9 cellular contexts compared by ENCODE assay signal in the genomic region with DNA sequence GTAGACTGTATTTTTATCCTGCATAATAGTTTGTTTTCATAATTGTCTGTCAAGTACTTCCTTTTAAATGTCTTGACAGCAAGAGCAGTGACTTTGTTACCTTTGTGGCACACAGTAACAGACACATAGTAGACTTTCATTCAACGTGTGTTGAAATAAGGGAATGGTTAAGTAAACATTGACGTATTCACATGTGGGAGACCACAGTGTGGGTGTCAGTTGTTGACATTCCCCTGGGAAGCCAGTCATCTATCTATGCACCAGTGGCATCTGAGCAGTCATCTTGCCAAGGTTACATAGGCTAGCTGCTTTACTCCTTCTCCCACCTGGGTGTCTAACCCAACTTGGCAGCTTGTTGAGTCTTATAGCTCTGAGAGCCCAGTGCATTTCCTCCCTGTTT. TPM values are rescaled to one million over a fixed set of nuclear protein-coding genes. Genes with fewer than 3 reads are reported as not detected.
A peak's percentile ranks its signal among the peaks of the same experiment; 100 is the strongest.
DNase-seq lines count a peak whose midpoint lies in the region; ATAC-seq, FAIRE-seq and TF ChIP-seq lines count a peak whose summit lies in the region.
"Had no signal": no experiment of that assay in that cellular context is flagged by ENCODE, and none has a peak within 500 bp of the region (broad histone marks: within the 10 kb centered on the region; RNA-seq: fewer than 3 reads in every experiment).

No MANE protein-coding gene starts in this region.

- H3K4me3 Mint-ChIP-seq in activated T-helper 1 cell treated with anti-CD3 and anti-CD28 coated beads, Interleukin-12 subunit alpha, Interleukin-12 subunit beta, Interleukin-2, Interleukin-4 antibody, amounts not matched to agents 30 ng/mL and 10 ng/mL and 1 ng/mL, durations not matched to agents 14 hours and 24 hours and 36 hours: peak overlapping the region; percentile 96

- peak; percentile 9 for DNase-seq in CD1c-positive myeloid dendritic cell (ENCODE audit: extremely low spot score)
- DNase-seq in H4 (ENCODE audit: low spot score): peak; percentile 29
- no peak for DNase-seq in activated T-helper 1 cell treated with anti-CD3 and anti-CD28 coated beads, Interleukin-12 subunit alpha, Interleukin-12 subunit beta, Interleukin-2, Interleukin-4 antibody, amounts not matched to agents 30 ng/mL and 10 ng/mL and 1 ng/mL, durations not matched to agents 14 hours and 24 hours and 36 hours (ENCODE audit: low spot score)
- DNase-seq in HepG2 (ENCODE audit: low spot score): peak; percentile 91
- no peak for DNase-seq in BE2C
- no peak for DNase-seq in transverse colon
- DNase-seq: midbrain had no signal

- peak; percentile 75 for ATAC-seq in HepG2
- ATAC-seq in esophagus mucosa: no peak
- no peak for ATAC-seq in HG02885 (IDR thresholded peaks at IDR 0.05; ENCODE audit: poor library complexity, unreplicated experiment)

- no peak for TF ChIP-seq RAD21 in HepG2 (CRISPR knock-in tag; IDR thresholded peaks at IDR 0.05)

- H3K4me3 ChIP-seq in HepG2 (replicated peaks in 1 of 3; ENCODE audit: insufficient read depth in 1 of 3, low read depth in 2 of 3, low read length in 3 of 3): peak overlapping the region; percentile 89 to 91 (median 90); a peak in 5 of 6 replicates
- no peak overlapping the region for H3K4me3 ChIP-seq in BE2C (ENCODE audit: low read depth, low read length)
- no peak overlapping the region for H3K4me3 ChIP-seq in transverse colon

- H3K9me3 Mint-ChIP-seq in activated T-helper 1 cell treated with anti-CD3 and anti-CD28 coated beads, Interleukin-12 subunit alpha, Interleukin-12 subunit beta, Interleukin-2, Interleukin-4 antibody, amounts not matched to agents 30 ng/mL and 10 ng/mL and 1 ng/mL, durations not matched to agents 14 hours and 24 hours and 36 hours: no peaks in the 10 kb centered on the region

- peak overlapping the region; percentile 97 for H3K27ac ChIP-seq in HepG2 (ENCODE audit: extremely low read length, insufficient read depth, low read length)
- H3K27ac ChIP-seq in transverse colon: no peak overlapping the region

- TF ChIP-seq CTCF in HepG2 (CRISPR knock-in tag; IDR thresholded peaks at IDR 0.05) (no peak), BE2C (IDR thresholded peaks at IDR 0.05; ENCODE audit: low read depth, low read length) (no peak), transverse colon (IDR thresholded peaks at IDR 0.05) (no peak)

- H3K9ac ChIP-seq in HepG2 (ENCODE audit: insufficient read depth, low read depth, low read length): peak overlapping the region; percentile 97

- no peaks in the 10 kb centered on the region; a peak in 1 of 5 replicates for H3K27me3 ChIP-seq in HepG2 (ENCODE audit: control insufficient read depth in 1 of 2, insufficient read depth in 2 of 2, low read length in 2 of 2)
- no peaks in the 10 kb centered on the region for H3K27me3 ChIP-seq in BE2C
- no peaks in the 10 kb centered on the region for H3K27me3 ChIP-seq in transverse colon

- H3K4me2 ChIP-seq in HepG2 (ENCODE audit: low read depth, low read length): peak overlapping the region; percentile 98

- H3K27ac Mint-ChIP-seq in activated T-helper 1 cell treated with anti-CD3 and anti-CD28 coated beads, Interleukin-12 subunit alpha, Interleukin-12 subunit beta, Interleukin-2, Interleukin-4 antibody, amounts not matched to agents 30 ng/mL and 10 ng/mL and 1 ng/mL, durations not matched to agents 14 hours and 24 hours and 36 hours: peak overlapping the region; percentile 97

- H3K4me1 ChIP-seq in HepG2 (ENCODE audit: insufficient read depth, low read length) (peaks cover 27% of the 10 kb centered on the region), BE2C (no peaks in the 10 kb centered on the region), transverse colon (peaks cover 9 to 24% (median 12%) of the 10 kb centered on the region in 4 donors)

- H3K36me3 ChIP-seq in HepG2 (replicated peaks in 1 of 2; ENCODE audit: control insufficient read depth in 1 of 2, insufficient read depth in 2 of 2, low read length in 2 of 2) (peaks cover 0 to 5% of the 10 kb centered on the region in 2 experiments; a peak in 1 of 5 replicates), BE2C (peaks cover 2% of the 10 kb centered on the region), transverse colon (no peaks in the 10 kb centered on the region)

- peaks cover 29% of the 10 kb centered on the region for H3K4me1 Mint-ChIP-seq in activated T-helper 1 cell treated with anti-CD3 and anti-CD28 coated beads, Interleukin-12 subunit alpha, Interleukin-12 subunit beta, Interleukin-2, Interleukin-4 antibody, amounts not matched to agents 30 ng/mL and 10 ng/mL and 1 ng/mL, durations not matched to agents 14 hours and 24 hours and 36 hours (ENCODE audit: low read depth)

- intact Hi-C loops in activated T-helper 1 cell treated with anti-CD3 and anti-CD28 coated beads, Interleukin-12 subunit alpha, Interleukin-12 subunit beta, Interleukin-2, Interleukin-4 antibody, amounts not matched to agents 30 ng/mL and 10 ng/mL and 1 ng/mL, durations not matched to agents 14 hours and 24 hours and 36 hours (cut with micrococcal nuclease): loop anchor here (10.0 kb wide), 1 partner anchor 1345 kb away; a partner anchor contains a TSS
- intact Hi-C loops in HepG2 (cut with micrococcal nuclease; ENCODE audit: unreplicated experiment) (loop anchor here (5.0 kb wide), 1 partner anchor 48 kb away; a partner anchor contains a TSS), transverse colon (cut with DNase I; ENCODE audit: low total_unique reads) (no loop called here)

- H4K20me1 ChIP-seq in HepG2 (ENCODE audit: insufficient read depth, low read length): no peaks in the 10 kb centered on the region; the same call in 1 of the 2 replicates

- H3K9me3 ChIP-seq in HepG2 (ENCODE audit: low read length): no peaks in the 10 kb centered on the region
- no peaks in the 10 kb centered on the region for H3K9me3 ChIP-seq in BE2C
- no peaks in the 10 kb centered on the region for H3K9me3 ChIP-seq in transverse colon

- CTCF ChIA-PET in HepG2 (lab: Yijun Ruan, JAX; ENCODE audit: low intra/inter-chr PET ratio, low total read pairs): no interaction called here

- POLR2A ChIA-PET in HepG2 (lab: Yijun Ruan, JAX): interaction anchor here (0.6 to 3.0 kb wide), 3 partner anchors 27 to 168 kb away, joined by 3 to 19 read pairs (median 3); a partner anchor contains a TSS

- no TSS peak for BruUV-seq in HepG2 (replicated peaks; lab: Mats Ljungman, UMichigan)

- WGBS in HepG2 (ENCODE audit: low lambda C conversion rate): 0% methylated on average over 2 of the region's 2 CpGs
- WGBS in transverse colon (ENCODE audit: low coverage in 1 of 2), 2 donors: 64 to 77% methylated on average over 2 of the region's 2 CpGs

- peaks cover 21% of the 10 kb centered on the region for H3K79me2 ChIP-seq in HepG2 (ENCODE audit: insufficient read depth, low read length)

- TF ChIP-seq EP300 in HepG2 (IDR thresholded peaks at IDR 0.05; ENCODE audit: low read depth in 2 of 2, low read length in 2 of 2) (peak in 1 of 2 experiments; percentile 44; a peak in 2 of 4 replicates), HepG2 (CRISPR knock-in tag; IDR thresholded peaks at IDR 0.05; ENCODE audit: borderline replicate concordance) (no peak), transverse colon (IDR thresholded peaks at IDR 0.05; ENCODE audit: low read depth) (no peak)

- in situ Hi-C loops in HepG2 (cut with HindIII; ENCODE audit: extremely low pct_ligation_motif_present, low pct_unique_long_range_greater_than_20kb): no loop called here
- in situ Hi-C loops in transverse colon (cut with MboI; ENCODE audit: low pct_ligation_motif_present in 1 of 4, low pct_unique_long_range_greater_than_20kb in 1 of 4, low sequenced_read_pairs in 3 of 4): no loop called here

- TF ChIP-seq POLR2A in HepG2 (IDR thresholded peaks at IDR 0.05; ENCODE audit: insufficient read depth in 1 of 2, low read depth in 2 of 2, low read length in 2 of 2): 0 out of 4 replicates have a peak, but pooled peaks of 1 of the 2 experiments have one; percentile 24
- TF ChIP-seq POLR2A in transverse colon (IDR thresholded peaks at IDR 0.05): no peak

- H2AFZ ChIP-seq in HepG2 (ENCODE audit: low read length): peak overlapping the region; percentile 89

- H3K27me3 Mint-ChIP-seq in activated T-helper 1 cell treated with anti-CD3 and anti-CD28 coated beads, Interleukin-12 subunit alpha, Interleukin-12 subunit beta, Interleukin-2, Interleukin-4 antibody, amounts not matched to agents 30 ng/mL and 10 ng/mL and 1 ng/mL, durations not matched to agents 14 hours and 24 hours and 36 hours (ENCODE audit: insufficient read depth): peaks cover 4% of the 10 kb centered on the region

- peak; percentile 40 for FAIRE-seq in HepG2 (lab: Jason Lieb, UNC)

- H3K36me3 Mint-ChIP-seq in activated T-helper 1 cell treated with anti-CD3 and anti-CD28 coated beads, Interleukin-12 subunit alpha, Interleukin-12 subunit beta, Interleukin-2, Interleukin-4 antibody, amounts not matched to agents 30 ng/mL and 10 ng/mL and 1 ng/mL, durations not matched to agents 14 hours and 24 hours and 36 hours (ENCODE audit: low read depth): no peaks in the 10 kb centered on the region

RNA-seq across cellular contexts. Expression of a gene that starts 1.4 kb away (rescaled TPM):
- total RNA-seq in H4 (2014; rRNA removed; shearing (Covaris generic)): 29.6 and 32.6 TPM in 2 replicates
- 47.9 and 49.1 TPM in 2 replicates for total RNA-seq in activated T-helper 1 cell treated with anti-CD3 and anti-CD28 coated beads, Interleukin-12 subunit alpha, Interleukin-12 subunit beta, Interleukin-2, Interleukin-4 antibody, amounts not matched to agents 30 ng/mL and 10 ng/mL and 1 ng/mL, durations not matched to agents 14 hours and 24 hours and 36 hours
- 45.6 and 78.5 TPM in 2 replicates for total RNA-seq in HepG2 (2016; rRNA removed; fragmentation: Illumina TruSeq; extraction: Trizol)
- 9.6 and 10.7 TPM in 2 replicates for total RNA-seq in HepG2 (2016; cell fraction: cytosol; rRNA removed; fragmentation: Illumina TruSeq; extraction: Trizol; ENCODE audit: low read depth)
- 46.9 and 76.4 TPM in 2 replicates for total RNA-seq in HepG2 (2016; cell fraction: insoluble cytoplasmic fraction; rRNA removed; fragmentation: Illumina TruSeq; extraction: Trizol)
- 15.8 and 18.8 TPM in 2 replicates for total RNA-seq in HepG2 (2016; cell fraction: membrane; rRNA removed; fragmentation: Illumina TruSeq; extraction: Trizol)
- 29.2 and 34.2 TPM in 2 replicates for total RNA-seq in HepG2 (2016; cell fraction: nucleus; rRNA removed; fragmentation: Illumina TruSeq; extraction: Trizol)
- polyA plus RNA-seq in HepG2 (2011; rRNA removed): 16.8 and 17.7 TPM in 2 replicates
- polyA plus RNA-seq in HepG2 (2011; cell fraction: cytosol; rRNA removed): 8.1 and 10.3 TPM in 2 replicates
- 13.7 and 16.6 TPM in 2 replicates for polyA plus RNA-seq in HepG2 (2011; cell fraction: nucleus; rRNA removed)
- polyA plus RNA-seq in HepG2 (2012): 14.1 and 16.5 TPM in 2 replicates
- 2.5 and 2.6 TPM in 2 replicates for polyA plus RNA-seq in HepG2 (2016; cell fraction: cytosol; fragmentation: Illumina TruSeq; extraction: Trizol; ENCODE audit: low read depth)
- polyA plus RNA-seq in HepG2 (2016; cell fraction: insoluble cytoplasmic fraction; fragmentation: Illumina TruSeq; extraction: Trizol; ENCODE audit: low read depth): 44.2 and 47.9 TPM in 2 replicates
- polyA plus RNA-seq in HepG2 (2016; cell fraction: membrane; fragmentation: Illumina TruSeq; extraction: Trizol; ENCODE audit: low read depth): 6.6 and 6.8 TPM in 2 replicates
- 25.0 and 28.2 TPM in 2 replicates for polyA plus RNA-seq in HepG2 (2016; cell fraction: nucleus; fragmentation: Illumina TruSeq; extraction: Trizol; ENCODE audit: insufficient read depth, low read depth)
- polyA minus RNA-seq in HepG2 (2011; rRNA and poly(A)+ RNA removed; ENCODE audit: low replicate concordance): 30.6 and 31.0 TPM in 2 replicates
- 20.1 and 21.5 TPM in 2 replicates for polyA minus RNA-seq in HepG2 (2011; cell fraction: cytosol; rRNA and poly(A)+ RNA removed)
- 30.6 and 37.9 TPM in 2 replicates for polyA minus RNA-seq in HepG2 (2011; cell fraction: nucleus; rRNA and poly(A)+ RNA removed)
- 19.5 TPM for polyA plus RNA-seq in BE2C (2012; ENCODE audit: insufficient read depth, insufficient read length, low read depth)
- 23.3 TPM for total RNA-seq in esophagus mucosa
- 100 to 1,000 TPM in 1 of 4 donors, 10 to 100 TPM in 3; 14.6 to 118 (median 22.9) TPM for total RNA-seq in transverse colon

RNA-seq across cellular contexts. Expression of a gene that starts 48.9 kb away (rescaled TPM):
- 8.9 and 13.6 TPM in 2 replicates for total RNA-seq in H4 (2014; rRNA removed; shearing (Covaris generic))
- 46.2 and 47.0 TPM in 2 replicates for total RNA-seq in activated T-helper 1 cell treated with anti-CD3 and anti-CD28 coated beads, Interleukin-12 subunit alpha, Interleukin-12 subunit beta, Interleukin-2, Interleukin-4 antibody, amounts not matched to agents 30 ng/mL and 10 ng/mL and 1 ng/mL, durations not matched to agents 14 hours and 24 hours and 36 hours
- total RNA-seq in HepG2 (2016; rRNA removed; fragmentation: Illumina TruSeq; extraction: Trizol): 20.1 and 28.9 TPM in 2 replicates
- 4.5 and 5.0 TPM in 2 replicates for total RNA-seq in HepG2 (2016; cell fraction: cytosol; rRNA removed; fragmentation: Illumina TruSeq; extraction: Trizol; ENCODE audit: low read depth)
- total RNA-seq in HepG2 (2016; cell fraction: insoluble cytoplasmic fraction; rRNA removed; fragmentation: Illumina TruSeq; extraction: Trizol): 18.7 and 27.5 TPM in 2 replicates
- total RNA-seq in HepG2 (2016; cell fraction: membrane; rRNA removed; fragmentation: Illumina TruSeq; extraction: Trizol): 11.6 and 14.5 TPM in 2 replicates
- total RNA-seq in HepG2 (2016; cell fraction: nucleus; rRNA removed; fragmentation: Illumina TruSeq; extraction: Trizol): 25.6 and 28.6 TPM in 2 replicates
- 11.2 and 11.9 TPM in 2 replicates for polyA plus RNA-seq in HepG2 (2011; rRNA removed)
- polyA plus RNA-seq in HepG2 (2011; cell fraction: cytosol; rRNA removed): 7.5 and 9.3 TPM in 2 replicates
- 5.5 and 7.1 TPM in 2 replicates for polyA plus RNA-seq in HepG2 (2011; cell fraction: nucleus; rRNA removed)
- 11.7 and 14.5 TPM in 2 replicates for polyA plus RNA-seq in HepG2 (2012)
- polyA plus RNA-seq in HepG2 (2016; cell fraction: cytosol; fragmentation: Illumina TruSeq; extraction: Trizol; ENCODE audit: low read depth): 2.3 and 2.6 TPM in 2 replicates
- polyA plus RNA-seq in HepG2 (2016; cell fraction: insoluble cytoplasmic fraction; fragmentation: Illumina TruSeq; extraction: Trizol; ENCODE audit: low read depth): 19.6 and 20.3 TPM in 2 replicates
- polyA plus RNA-seq in HepG2 (2016; cell fraction: membrane; fragmentation: Illumina TruSeq; extraction: Trizol; ENCODE audit: low read depth): 6.7 and 7.3 TPM in 2 replicates
- polyA plus RNA-seq in HepG2 (2016; cell fraction: nucleus; fragmentation: Illumina TruSeq; extraction: Trizol; ENCODE audit: insufficient read depth, low read depth): 33.1 and 36.0 TPM in 2 replicates
- 23.0 and 26.7 TPM in 2 replicates for polyA minus RNA-seq in HepG2 (2011; rRNA and poly(A)+ RNA removed; ENCODE audit: low replicate concordance)
- polyA minus RNA-seq in HepG2 (2011; cell fraction: cytosol; rRNA and poly(A)+ RNA removed): 11.3 and 12.5 TPM in 2 replicates
- 9.3 and 9.6 TPM in 2 replicates for polyA minus RNA-seq in HepG2 (2011; cell fraction: nucleus; rRNA and poly(A)+ RNA removed)
- 5.7 TPM for polyA plus RNA-seq in BE2C (2012; ENCODE audit: insufficient read depth, insufficient read length, low read depth)
- total RNA-seq in esophagus mucosa: 11.3 TPM
- total RNA-seq in transverse colon: 10 to 100 TPM in 3 of 4 donors, 1 to 10 TPM in 1; 4.5 to 22.5 (median 18.9) TPM

Comparison
In these comparisons a context has a peak if more than half of its experiments do, and no peak if none do; other contexts are left out.
1. DNase-seq: peak in CD1c-positive myeloid dendritic cell (single experiment), H4 (single experiment) and HepG2 (single experiment); none in activated T-helper 1 cell treated with anti-CD3 and anti-CD28 coated beads, Interleukin-12 subunit alpha, Interleukin-12 subunit beta, Interleukin-2, Interleukin-4 antibody, amounts not matched to agents 30 ng/mL and 10 ng/mL and 1 ng/mL, durations not matched to agents 14 hours and 24 hours and 36 hours (single experiment), BE2C (single experiment) and transverse colon (single experiment).
2. H3K4me3 ChIP-seq: peak in HepG2 (3 of 3); none in BE2C (single experiment) and transverse colon (0 of 4).